8 cellular contexts compared by ENCODE assay signal in the genomic region with DNA sequence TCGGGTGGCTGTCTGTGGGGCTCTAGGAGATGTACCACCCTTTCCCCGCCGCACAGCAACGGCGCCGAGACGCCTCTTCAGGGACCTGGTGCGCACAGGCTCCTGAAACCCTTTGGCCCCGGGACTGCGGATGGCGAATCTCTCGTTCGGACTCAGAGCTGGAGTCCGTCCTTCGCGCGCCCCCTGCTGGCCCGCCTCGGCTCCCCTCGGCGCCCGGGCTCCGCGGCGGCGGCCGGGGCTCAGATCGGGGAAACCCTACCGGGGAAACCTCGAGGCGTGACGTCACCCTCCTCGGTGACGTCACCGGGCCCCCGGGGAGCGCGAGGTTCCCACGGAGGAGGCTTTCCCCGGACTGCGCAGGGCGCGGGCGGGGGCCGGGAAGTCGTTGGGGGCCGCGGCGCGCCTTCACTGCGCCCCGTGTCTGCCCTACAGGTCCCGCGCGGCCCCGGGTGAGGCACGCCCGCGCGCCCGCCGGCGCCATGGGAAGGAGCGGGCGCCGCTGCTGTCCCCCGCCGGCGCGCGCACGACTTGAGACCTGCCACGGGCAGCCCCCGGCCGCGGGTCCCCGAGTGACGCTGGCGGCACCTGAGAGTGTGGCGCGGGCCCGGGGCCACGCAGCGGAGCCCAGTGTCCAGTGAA. TPM values are rescaled to one million over a fixed set of nuclear protein-coding genes. Genes with fewer than 3 reads are reported as not detected.
DNase-seq lines count a peak whose midpoint lies in the region; ATAC-seq and TF ChIP-seq lines count a peak whose summit lies in the region.

No MANE protein-coding gene starts in this region.

- H3K36me3 ChIP-seq in endodermal cell (ENCODE audit: control insufficient read depth, insufficient read depth, low read length) (peaks cover 31% of the 10 kb centered on the region), mesodermal cell (ENCODE audit: control insufficient read depth, insufficient read depth, low read length) (peaks cover 29% of the 10 kb centered on the region)

- peaks cover 36% of the 10 kb centered on the region for H3K27me3 Mint-ChIP-seq in endodermal cell (ENCODE audit: insufficient read depth)

- 0 to 1% methylated on average over 14 to 84 of the region's 84 CpGs for WGBS in endodermal cell (ENCODE audit: insufficient coverage in 1 of 2, insufficient read length in 1 of 2), 2 experiments
- 0 to 1% methylated on average over 68 to 71 of the region's 84 CpGs for WGBS in mesodermal cell (ENCODE audit: insufficient coverage in 2 of 2), 2 experiments

- no peaks in the 10 kb centered on the region for H3K9me3 Mint-ChIP-seq in endodermal cell

- peak overlapping the region; percentile 82 for H3K9ac ChIP-seq in endodermal cell (ENCODE audit: extremely low read depth, low read length, poor library complexity, severe bottlenecking)

- H3K4me3 Mint-ChIP-seq in endodermal cell: peak overlapping the region; percentile 62

- peak; percentile 54 for ATAC-seq in GM19452 (IDR thresholded peaks at IDR 0.05; ENCODE audit: unreplicated experiment)
- ATAC-seq in HG03571 (IDR thresholded peaks at IDR 0.05; ENCODE audit: unreplicated experiment): peak; percentile 61

- DNase-seq in COLO668 (lab: John Stamatoyannopoulos, UW; ENCODE audit: unreplicated experiment) (peak; percentile 88), NOMO-1 (lab: John Stamatoyannopoulos, UW; ENCODE audit: unreplicated experiment in 2 of 2) (peak; percentile 82 to 84), endodermal cell (peak; percentile 98)
- DNase-seq in activated CD8-positive, alpha-beta memory T cell treated with anti-CD3 and anti-CD28 coated beads, Interleukin-2, amount 50 U/mL, for 24 hours (ENCODE audit: extremely low read depth): peak; percentile 73
- DNase-seq in stimulated activated CD8-positive, alpha-beta memory T cell treated with anti-CD3 and anti-CD28 coated beads, Interleukin-15, amount 100 ng/mL, for 24 hours (ENCODE audit: low read depth): peak; percentile 99

- H3K4me3 ChIP-seq in endodermal cell (ENCODE audit: low read length) (peak overlapping the region; percentile 72), mesodermal cell (ENCODE audit: extremely low read depth, insufficient read depth, low read length, poor library complexity, severe bottlenecking) (peak overlapping the region; percentile 45)

- H3K27me3 ChIP-seq in endodermal cell (ENCODE audit: control insufficient read depth, insufficient read depth, low read length, poor library complexity, severe bottlenecking): peaks cover 3% of the 10 kb centered on the region

- H3K9me3 ChIP-seq in endodermal cell (ENCODE audit: control insufficient read depth, low read length) (no peaks in the 10 kb centered on the region), mesodermal cell (ENCODE audit: control insufficient read depth, low read length) (no peaks in the 10 kb centered on the region)

- peaks cover 8% of the 10 kb centered on the region for H3K4me1 Mint-ChIP-seq in endodermal cell

- H3K27ac Mint-ChIP-seq in endodermal cell: no peak overlapping the region

- H3K36me3 Mint-ChIP-seq in endodermal cell (ENCODE audit: low read depth): peaks cover 15% of the 10 kb centered on the region

- H3K27ac ChIP-seq in endodermal cell (ENCODE audit: low read depth, low read length) (peak overlapping the region; percentile 84), mesodermal cell (ENCODE audit: low read depth, low read length, severe bottlenecking) (peak overlapping the region; percentile 72)

- peak; percentile 96 for TF ChIP-seq CTCF in endodermal cell (conservative IDR thresholded peaks at IDR 0.05)

- H3K4me1 ChIP-seq in endodermal cell (ENCODE audit: control insufficient read depth, insufficient read depth, low read length): peaks cover 2% of the 10 kb centered on the region
- H3K4me1 ChIP-seq in mesodermal cell (ENCODE audit: control insufficient read depth, insufficient read depth, low read length, poor library complexity, severe bottlenecking): peaks cover 12% of the 10 kb centered on the region

RNA-seq across cellular contexts. Expression of a gene that starts 7.9 kb away (rescaled TPM):
- total RNA-seq in endodermal cell: 1 to 10 TPM; 4.7 to 8.0 TPM
- polyA plus RNA-seq in endodermal cell (2013, experiment 1 of 2): 8.2 TPM
- polyA plus RNA-seq in endodermal cell (2013, experiment 2 of 2): 8.7 TPM
- polyA plus RNA-seq in mesodermal cell (2013, experiment 1 of 2): 8.4 TPM
- polyA plus RNA-seq in mesodermal cell (2013, experiment 2 of 2): 5.4 TPM

RNA-seq across cellular contexts. Expression of a gene that starts 18.9 kb away (rescaled TPM):
- 100 to 1,000 TPM; 322 to 383 TPM for total RNA-seq in endodermal cell
- 285 TPM for polyA plus RNA-seq in endodermal cell (2013, experiment 1 of 2)
- polyA plus RNA-seq in endodermal cell (2013, experiment 2 of 2): 272 TPM
- polyA plus RNA-seq in mesodermal cell (2013, experiment 1 of 2): 229 TPM
- polyA plus RNA-seq in mesodermal cell (2013, experiment 2 of 2): 194 TPM

RNA-seq across cellular contexts. Expression of a gene that starts 28.0 kb away (rescaled TPM):
- 10 to 100 TPM; 51.6 to 66.8 TPM for total RNA-seq in endodermal cell
- polyA plus RNA-seq in endodermal cell (2013, experiment 1 of 2): 31.2 TPM
- 29.2 TPM for polyA plus RNA-seq in endodermal cell (2013, experiment 2 of 2)
- 29.2 TPM for polyA plus RNA-seq in mesodermal cell (2013, experiment 1 of 2)
- polyA plus RNA-seq in mesodermal cell (2013, experiment 2 of 2): 26.2 TPM

RNA-seq across cellular contexts. Expression of a gene that starts 42.9 kb away (rescaled TPM):
- total RNA-seq in endodermal cell: 100 to 1,000 TPM; 196 to 241 TPM
- polyA plus RNA-seq in endodermal cell (2013, experiment 1 of 2): 307 TPM
- 281 TPM for polyA plus RNA-seq in endodermal cell (2013, experiment 2 of 2)
- polyA plus RNA-seq in mesodermal cell (2013, experiment 1 of 2): 284 TPM
- 227 TPM for polyA plus RNA-seq in mesodermal cell (2013, experiment 2 of 2)

RNA-seq across cellular contexts. Expression of a gene that starts 45.2 kb away (rescaled TPM):
- total RNA-seq in endodermal cell: 1 to 10 TPM in 1 of 2 donors, under 1 TPM in 1; 0.95 to 2.9 TPM
- 0.75 TPM for polyA plus RNA-seq in endodermal cell (2013, experiment 1 of 2)
- polyA plus RNA-seq in endodermal cell (2013, experiment 2 of 2): 0.46 TPM
- 2.1 TPM for polyA plus RNA-seq in mesodermal cell (2013, experiment 1 of 2)
- 0.76 TPM for polyA plus RNA-seq in mesodermal cell (2013, experiment 2 of 2)

Comparison
In these comparisons a context has a peak if more than half of its experiments do, and no peak if none do; other contexts are left out.
1. Peak in every context shown above with its lines: DNase-seq, ATAC-seq, H3K4me3 ChIP-seq and H3K27ac ChIP-seq.